ENCODE assay signal across 18 cellular contexts in genomic region chr21:29578306-29578705, GRCh38.
"Had no signal": no experiment of that assay in that cellular context is flagged by ENCODE, and none has a peak within 500 bp of the region (broad histone marks: within the 10 kb centered on the region; RNA-seq: fewer than 3 reads in every experiment).

No MANE protein-coding gene starts in this region.

- H3K36me3 ChIP-seq: SJSA1 had no signal

- H3K9me3 ChIP-seq: SJSA1 had no signal

- H3K4me1 ChIP-seq: SJSA1 had no signal

- DNase-seq: KBM-7, MV-4-11, NCI-H1048, NCI-H1105, NCI-H1417, NCI-H146, NCI-H1694 treated with DMSO at 0.1 percent for 48 hours, NCI-H1930, NCI-H2081, NCI-H2107, NCI-H2227 treated with DMSO at 0.1 percent for 48 hours, NCI-H526, Right ventricle myocardium superior, RPMI8226, SIG-M5 had no signal

- H3K27me3 ChIP-seq: SJSA1 had no signal

- H3K27ac ChIP-seq: HL-60, SJSA1, SK-N-MC had no signal

- H3K4me3 ChIP-seq: SJSA1, SK-N-MC had no signal
